In genomic region chr6:69866351-69867074, GRCh38 we compare ENCODE assay signal across 10 cellular contexts. TPM values are rescaled to one million over a fixed set of nuclear protein-coding genes. Genes with fewer than 3 reads are reported as not detected.
DNase-seq lines count a peak whose midpoint lies in the region; ATAC-seq and TF ChIP-seq lines count a peak whose summit lies in the region.
"Had no signal": no experiment of that assay in that cellular context is flagged by ENCODE, and none has a peak within 500 bp of the region (broad histone marks: within the 10 kb centered on the region; RNA-seq: fewer than 3 reads in every experiment).

Gene COL19A1 (plus strand): TSS chr6:69866556. CDS start chr6:69879568, 13,012 bp downstream.

- H3K36me3 ChIP-seq in heart right ventricle, result no peaks in the 10 kb centered on the region
- H3K36me3 ChIP-seq in psoas muscle (ENCODE audit: insufficient read depth in 1 of 2, low read depth in 1 of 2), result no peaks in the 10 kb centered on the region

- TF ChIP-seq CTCF in heart right ventricle (IDR thresholded peaks at IDR 0.05) (no peak), psoas muscle (IDR thresholded peaks at IDR 0.05) (no peak)

- ATAC-seq in HG02759 (IDR thresholded peaks at IDR 0.05; ENCODE audit: unreplicated experiment) (peak; percentile 61), heart right ventricle (peak; percentile 39 to 82 (median 76)), psoas muscle (peak; percentile 55 to 69 (median 65))

- peaks cover 0 to 74% (median 8%) of the 10 kb centered on the region in 7 donors for H3K27me3 ChIP-seq in heart right ventricle
- H3K27me3 ChIP-seq in psoas muscle (ENCODE audit: insufficient read depth in 3 of 3, low read length in 2 of 3), result no peaks in the 10 kb centered on the region

- 2 to 5% methylated on average over 26 of the region's 26 CpGs for WGBS in heart right ventricle, 2 donors
- WGBS in psoas muscle, 3 donors, result 2 to 3% (median 2%) methylated on average over 26 of the region's 26 CpGs

- H3K27ac ChIP-seq in heart right ventricle (peak within 1 kb of the TSS in 9 of 10 donors; percentile 38 to 72 (median 47)), psoas muscle (peak within 1 kb of the TSS; percentile 60)
- H3K27ac ChIP-seq: 22Rv1 had no signal

- intact Hi-C loops in heart right ventricle (cut with DNase I), result loop anchor here in 1 of 10 donors (10.0 kb wide), 1 partner anchor 68 kb away; no protein-coding TSS in a partner anchor
- intact Hi-C loops in psoas muscle (cut with DNase I), result loop anchor here in 1 of 2 donors (5.0 kb wide), 1 partner anchor 106 kb away; no protein-coding TSS in a partner anchor

- H3K9me3 ChIP-seq in heart right ventricle (no peaks in the 10 kb centered on the region), psoas muscle (no peaks in the 10 kb centered on the region)

- DNase-seq in DMS79 treated with DMSO at 0.1 percent for 48 hours (lab: John Stamatoyannopoulos, UW) (peak; percentile 38), DMS79 (lab: John Stamatoyannopoulos, UW) (no peak), NCI-H524 (lab: John Stamatoyannopoulos, UW) (peak; percentile 53 to 68), activated gamma-delta T cell treated with Interleukin-2 at 50 U/mL for 16 hours (peak; percentile 8), heart right ventricle (peak; percentile 8 to 17), psoas muscle (peak in 1 of 2 donors; percentile 24), DMS153 (lab: John Stamatoyannopoulos, UW) (no peak)

- H3K4me1 ChIP-seq in heart right ventricle (peaks cover 0 to 22% (median 11%) of the 10 kb centered on the region in 9 donors), psoas muscle (peaks cover 9% of the 10 kb centered on the region)

- H3K4me3 ChIP-seq in heart right ventricle (peak within 1 kb of the TSS; percentile 42 to 70 (median 63)), psoas muscle (peak within 1 kb of the TSS; percentile 77)

RNA-seq across cellular contexts. Expression of gene COL19A1, which starts in this region (rescaled TPM):
- total RNA-seq in heart right ventricle (1 to 10 TPM in 9 of 10 donors, under 1 TPM in 1; 0.97 to 2.8 (median 2.0) TPM), psoas muscle (10 to 100 TPM in 1 of 4 donors, 1 to 10 TPM in 2, under 1 TPM in 1; 0.13 to 10.3 (median 1.3) TPM)
- polyA plus RNA-seq in heart right ventricle (under 1 TPM; 0.26 to 0.59 TPM), psoas muscle (under 1 TPM; 0.01 to 0.33 (median 0.04) TPM)
- total RNA-seq: glomerular endothelial cell had no signal

Comparison
In these comparisons a context has a peak if more than half of its experiments do, and no peak if none do; other contexts are left out.
1. DNase-seq: peak in DMS79 treated with DMSO at 0.1 percent for 48 hours (single experiment), NCI-H524 (2 of 2), activated gamma-delta T cell treated with Interleukin-2 at 50 U/mL for 16 hours (single experiment) and heart right ventricle (2 of 2); none in DMS79 (single experiment) and DMS153 (single experiment).
2. Peak in every context shown above with its lines, with median percentiles within 50 percentile points of each other: ATAC-seq.